In genomic region chr5:159514229-159514822, GRCh38 we compare ENCODE assay signal across 17 cellular contexts.
DNase-seq lines count a peak whose midpoint lies in the region; ATAC-seq and TF ChIP-seq lines count a peak whose summit lies in the region.
"Had no signal": no experiment of that assay in that cellular context is flagged by ENCODE, and none has a peak within 500 bp of the region (broad histone marks: within the 10 kb centered on the region; RNA-seq: fewer than 3 reads in every experiment).

No MANE protein-coding gene starts in this region.

- H3K27me3 Mint-ChIP-seq in nephron progenitor cell (ENCODE audit: low read depth, poor library complexity): peaks cover 18% of the 10 kb centered on the region

- no peak for ATAC-seq in GM19395 (IDR thresholded peaks at IDR 0.05; ENCODE audit: unreplicated experiment)
- no peak for ATAC-seq in activated CD4-positive, CD25-positive, alpha-beta regulatory T cell treated with anti-CD3 and anti-CD28 coated beads, Interleukin-2, amount 50 U/mL, for 24 hours
- ATAC-seq: Panc1 had no signal

- H3K36me3 Mint-ChIP-seq in nephron progenitor cell (ENCODE audit: low read depth): no peaks in the 10 kb centered on the region

- no peaks in the 10 kb centered on the region for H3K9me3 ChIP-seq in HEK293 (ENCODE audit: control insufficient read depth, insufficient read depth, low read depth, low read length)

- H3K27ac Mint-ChIP-seq in nephron progenitor cell: peak overlapping the region; percentile 47
- H3K27ac Mint-ChIP-seq: HFFc6 had no signal

- H3K9me3 Mint-ChIP-seq in nephron progenitor cell: no peaks in the 10 kb centered on the region
- H3K9me3 Mint-ChIP-seq: HFFc6 had no signal

- TF ChIP-seq CTCF in HEK293 (tag by site-specific recombination; IDR thresholded peaks at IDR 0.05) (no peak), nephron progenitor cell (IDR thresholded peaks at IDR 0.05) (no peak)

- no peak overlapping the region for H3K27ac ChIP-seq in HEK293 (ENCODE audit: extremely low read depth, low read depth, low read length)
- H3K27ac ChIP-seq: C4-2B had no signal

- H3K4me3 Mint-ChIP-seq in nephron progenitor cell: peak overlapping the region; percentile 22
- H3K4me3 Mint-ChIP-seq: HFFc6 had no signal

- POLR2A ChIA-PET in HEK293 (lab: Yijun Ruan, JAX): no interaction called here

- H3K36me3 ChIP-seq in HEK293 (ENCODE audit: control insufficient read depth in 2 of 2, insufficient read depth in 1 of 2, low read length in 2 of 2): no peaks in the 10 kb centered on the region

- CTCF ChIA-PET in HEK293 (lab: Yijun Ruan, JAX): interaction anchor here (0.6 to 1.9 kb wide), 6 partner anchors 10 to 328 kb away, joined by 3 to 8 read pairs (median 4); no protein-coding TSS in a partner anchor

- no peak overlapping the region for H3K4me3 ChIP-seq in HEK293 (ENCODE audit: low read depth, low read length)

- DNase-seq in amniotic epithelial cell (ENCODE audit: low read depth) (peak; percentile 93), iris pigment epithelial cell (ENCODE audit: low read depth) (peak; percentile 61), nephron progenitor cell (peak; percentile 27), A172 (ENCODE audit: low spot score) (no peak), COLO668 (lab: John Stamatoyannopoulos, UW; ENCODE audit: unreplicated experiment) (no peak)
- DNase-seq: ACHN, DMS79 treated with DMSO at 0.1 percent for 48 hours, HFFc6, IMR-90, NCI-H1417 treated with DMSO at 0.1 percent for 48 hours, NCI-H187 treated with DMSO at 0.1 percent for 48 hours, NCI-H526 had no signal

- H3K4me1 ChIP-seq in HEK293 (ENCODE audit: control insufficient read depth, insufficient read depth, low read length): peaks cover 7% of the 10 kb centered on the region; the same call in 1 of the 2 replicates

- H3K4me1 Mint-ChIP-seq in nephron progenitor cell: peaks cover 63% of the 10 kb centered on the region

TF ChIP-seq in HEK293, 187 proteins besides CTCF, POLR2A, EP300 and RAD21:
- TF ChIP-seq EGR2 (tag by site-specific recombination; IDR thresholded peaks at IDR 0.05; ENCODE audit: low read depth) (peak; percentile 86), ZNF391 (tag by site-specific recombination; IDR thresholded peaks at IDR 0.05; ENCODE audit: borderline replicate concordance, low read depth) (no peak), SP7 (tag by site-specific recombination; IDR thresholded peaks at IDR 0.05) (no peak), KLF10 (tag by site-specific recombination; IDR thresholded peaks at IDR 0.05) (no peak), REST (tag by site-specific recombination; IDR thresholded peaks at IDR 0.05) (no peak), ZFHX2 (tag by site-specific recombination; conservative IDR thresholded peaks at IDR 0.05) (peak; percentile 73)

Comparison
In these comparisons a context has a peak if more than half of its experiments do, and no peak if none do; other contexts are left out.
1. DNase-seq: peak in amniotic epithelial cell (single experiment), iris pigment epithelial cell (single experiment) and nephron progenitor cell (single experiment); none in A172 (single experiment) and COLO668 (single experiment).